In the genomic region with DNA sequence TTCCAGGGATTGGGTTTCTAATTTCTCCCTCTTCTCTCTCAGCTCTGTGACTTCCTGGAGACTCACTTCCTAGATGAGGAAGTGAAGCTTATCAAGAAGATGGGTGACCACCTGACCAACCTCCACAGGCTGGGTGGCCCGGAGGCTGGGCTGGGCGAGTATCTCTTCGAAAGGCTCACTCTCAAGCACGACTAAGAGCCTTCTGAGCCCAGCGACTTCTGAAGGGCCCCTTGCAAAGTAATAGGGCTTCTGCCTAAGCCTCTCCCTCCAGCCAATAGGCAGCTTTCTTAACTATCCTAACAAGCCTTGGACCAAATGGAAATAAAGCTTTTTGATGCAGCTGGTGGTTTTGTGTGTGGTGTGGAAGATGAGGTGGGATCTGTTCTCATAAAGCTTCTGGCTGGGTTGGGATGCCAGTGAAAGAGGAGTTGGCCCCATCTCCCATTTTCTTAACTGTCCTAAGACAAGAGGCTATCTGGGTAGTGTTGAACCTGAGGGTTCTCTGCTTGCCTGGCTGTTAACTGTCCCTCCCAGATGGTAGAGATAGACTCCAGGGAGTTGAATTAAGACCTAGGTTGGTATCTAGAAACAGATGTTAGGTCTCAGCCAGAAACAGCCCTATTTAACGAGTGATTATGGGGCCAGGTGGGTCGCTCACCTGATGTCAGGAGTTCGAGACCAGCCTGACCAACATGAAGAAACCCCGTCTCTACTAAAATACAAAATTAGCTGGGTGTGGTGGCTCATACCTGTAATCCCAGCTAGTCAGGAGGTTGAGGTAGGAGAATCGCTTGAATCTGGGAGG, we compare ENCODE assay signal across 1 cellular context.
TF ChIP-seq lines count a peak whose summit lies in the region.

No MANE protein-coding gene starts in this region.

TF ChIP-seq in K562, 482 proteins besides CTCF, POLR2A, EP300 and RAD21 (continued from another document and continues in another):
- TF ChIP-seq HDAC3 (IDR thresholded peaks at IDR 0.05; ENCODE audit: borderline replicate concordance, partially characterized antibody) (peak; percentile 0), CAMTA2 (CRISPR knock-in tag; conservative IDR thresholded peaks at IDR 0.05) (peak; percentile 76; the same call in 1 of the 2 replicates), SAP30 (IDR thresholded peaks at IDR 0.05; ENCODE audit: borderline replicate concordance, insufficient read depth, low read depth, low read length, poor library complexity, severe bottlenecking) (no peak), CHD1 (IDR thresholded peaks at IDR 0.05; ENCODE audit: low read length) (no peak), ASH1L (IDR thresholded peaks at IDR 0.05; ENCODE audit: borderline replicate concordance, low read depth, partially characterized antibody) (no peak), ZNF766 (CRISPR knock-in tag; conservative IDR thresholded peaks at IDR 0.05) (no peak), NFATC3 (IDR thresholded peaks at IDR 0.05) (peak; percentile 25; the same call in 1 of the 2 replicates), TRIM28 (IDR thresholded peaks at IDR 0.05) (no peak), RFX1 (IDR thresholded peaks at IDR 0.05) (no peak), PHF21A (IDR thresholded peaks at IDR 0.05; ENCODE audit: borderline replicate concordance, low read depth) (no peak), TEAD1 (CRISPR knock-in tag; IDR thresholded peaks at IDR 0.05) (no peak), ZNF699 (CRISPR knock-in tag; IDR thresholded peaks at IDR 0.05; ENCODE audit: insufficient replicate concordance) (no peak), STAT5A (IDR thresholded peaks at IDR 0.05; ENCODE audit: borderline replicate concordance, low read length) (peak; percentile 10; the same call in 1 of the 2 replicates), ESRRA (IDR thresholded peaks at IDR 0.05; ENCODE audit: borderline replicate concordance, low read depth) (no peak), DMBX1 (CRISPR knock-in tag; IDR thresholded peaks at IDR 0.05; ENCODE audit: borderline replicate concordance) (no peak), TCF7 (IDR thresholded peaks at IDR 0.05; ENCODE audit: borderline replicate concordance) (no peak), CREBBP (IDR thresholded peaks at IDR 0.05; ENCODE audit: low read depth, low read length) (no peak), ZNF316 (IDR thresholded peaks at IDR 0.05) (no peak), HEY1 (CRISPR knock-in tag; IDR thresholded peaks at IDR 0.05; ENCODE audit: borderline replicate concordance) (0 out of 2 replicates have a peak, but pooled peaks have one; percentile 14), KDM5B (IDR thresholded peaks at IDR 0.05; ENCODE audit: insufficient replicate concordance, low read depth, low read length) (peak; percentile 24), SUPT5H (IDR thresholded peaks at IDR 0.05) (peak; percentile 78), NUFIP1 (IDR thresholded peaks at IDR 0.05; ENCODE audit: partially characterized antibody) (no peak), KLF16 (IDR thresholded peaks at IDR 0.05) (no peak), NR2C1 (IDR thresholded peaks at IDR 0.05) (no peak), NR2C1 (tag; IDR thresholded peaks at IDR 0.05) (no peak), NFE2L1 (tag; IDR thresholded peaks at IDR 0.05; ENCODE audit: borderline replicate concordance, low read depth) (no peak), ELF2 (CRISPR knock-in tag; IDR thresholded peaks at IDR 0.05) (no peak), L3MBTL2 (IDR thresholded peaks at IDR 0.05) (no peak), ZBED1 (IDR thresholded peaks at IDR 0.05) (peak; percentile 8; the same call in 1 of the 2 replicates), ZFP1 (CRISPR knock-in tag; IDR thresholded peaks at IDR 0.05) (no peak), ZNF232 (CRISPR knock-in tag; IDR thresholded peaks at IDR 0.05) (no peak), ZNF274 (IDR thresholded peaks at IDR 0.05; ENCODE audit: borderline replicate concordance, low read depth, low read length) (no peak), KLF1 (tag; IDR thresholded peaks at IDR 0.05) (no peak), ZNF583 (CRISPR knock-in tag; IDR thresholded peaks at IDR 0.05) (no peak)
- TF ChIP-seq, protein P1, sequence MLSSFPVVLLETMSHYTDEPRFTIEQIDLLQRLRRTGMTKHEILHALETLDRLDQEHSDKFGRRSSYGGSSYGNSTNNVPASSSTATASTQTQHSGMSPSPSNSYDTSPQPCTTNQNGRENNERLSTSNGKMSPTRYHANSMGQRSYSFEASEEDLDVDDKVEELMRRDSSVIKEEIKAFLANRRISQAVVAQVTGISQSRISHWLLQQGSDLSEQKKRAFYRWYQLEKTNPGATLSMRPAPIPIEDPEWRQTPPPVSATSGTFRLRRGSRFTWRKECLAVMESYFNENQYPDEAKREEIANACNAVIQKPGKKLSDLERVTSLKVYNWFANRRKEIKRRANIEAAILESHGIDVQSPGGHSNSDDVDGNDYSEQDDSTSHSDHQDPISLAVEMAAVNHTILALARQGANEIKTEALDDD (IDR thresholded peaks at IDR 0.05) = peak; percentile 34; the same call in 1 of the 2 replicates
- TF ChIP-seq, protein P2, sequence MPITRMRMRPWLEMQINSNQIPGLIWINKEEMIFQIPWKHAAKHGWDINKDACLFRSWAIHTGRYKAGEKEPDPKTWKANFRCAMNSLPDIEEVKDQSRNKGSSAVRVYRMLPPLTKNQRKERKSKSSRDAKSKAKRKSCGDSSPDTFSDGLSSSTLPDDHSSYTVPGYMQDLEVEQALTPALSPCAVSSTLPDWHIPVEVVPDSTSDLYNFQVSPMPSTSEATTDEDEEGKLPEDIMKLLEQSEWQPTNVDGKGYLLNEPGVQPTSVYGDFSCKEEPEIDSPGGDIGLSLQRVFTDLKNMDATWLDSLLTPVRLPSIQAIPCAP (CRISPR knock-in tag; IDR thresholded peaks at IDR 0.05; ENCODE audit: borderline replicate concordance) = no peak
- TF ChIP-seq, protein P3, sequence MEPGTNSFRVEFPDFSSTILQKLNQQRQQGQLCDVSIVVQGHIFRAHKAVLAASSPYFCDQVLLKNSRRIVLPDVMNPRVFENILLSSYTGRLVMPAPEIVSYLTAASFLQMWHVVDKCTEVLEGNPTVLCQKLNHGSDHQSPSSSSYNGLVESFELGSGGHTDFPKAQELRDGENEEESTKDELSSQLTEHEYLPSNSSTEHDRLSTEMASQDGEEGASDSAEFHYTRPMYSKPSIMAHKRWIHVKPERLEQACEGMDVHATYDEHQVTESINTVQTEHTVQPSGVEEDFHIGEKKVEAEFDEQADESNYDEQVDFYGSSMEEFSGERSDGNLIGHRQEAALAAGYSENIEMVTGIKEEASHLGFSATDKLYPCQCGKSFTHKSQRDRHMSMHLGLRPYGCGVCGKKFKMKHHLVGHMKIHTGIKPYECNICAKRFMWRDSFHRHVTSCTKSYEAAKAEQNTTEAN (CRISPR knock-in tag; IDR thresholded peaks at IDR 0.05) = no peak
- TF ChIP-seq, protein P4, sequence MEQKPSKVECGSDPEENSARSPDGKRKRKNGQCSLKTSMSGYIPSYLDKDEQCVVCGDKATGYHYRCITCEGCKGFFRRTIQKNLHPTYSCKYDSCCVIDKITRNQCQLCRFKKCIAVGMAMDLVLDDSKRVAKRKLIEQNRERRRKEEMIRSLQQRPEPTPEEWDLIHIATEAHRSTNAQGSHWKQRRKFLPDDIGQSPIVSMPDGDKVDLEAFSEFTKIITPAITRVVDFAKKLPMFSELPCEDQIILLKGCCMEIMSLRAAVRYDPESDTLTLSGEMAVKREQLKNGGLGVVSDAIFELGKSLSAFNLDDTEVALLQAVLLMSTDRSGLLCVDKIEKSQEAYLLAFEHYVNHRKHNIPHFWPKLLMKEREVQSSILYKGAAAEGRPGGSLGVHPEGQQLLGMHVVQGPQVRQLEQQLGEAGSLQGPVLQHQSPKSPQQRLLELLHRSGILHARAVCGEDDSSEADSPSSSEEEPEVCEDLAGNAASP (IDR thresholded peaks at IDR 0.05) = no peak
- TF ChIP-seq, protein P5, sequence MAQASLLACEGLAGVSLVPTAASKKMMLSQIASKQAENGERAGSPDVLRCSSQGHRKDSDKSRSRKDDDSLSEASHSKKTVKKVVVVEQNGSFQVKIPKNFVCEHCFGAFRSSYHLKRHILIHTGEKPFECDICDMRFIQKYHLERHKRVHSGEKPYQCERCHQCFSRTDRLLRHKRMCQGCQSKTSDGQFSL (CRISPR knock-in tag; IDR thresholded peaks at IDR 0.05) = no peak
- TF ChIP-seq, protein P5 (tag; IDR thresholded peaks at IDR 0.05) = no peak
- TF ChIP-seq, protein P6, sequence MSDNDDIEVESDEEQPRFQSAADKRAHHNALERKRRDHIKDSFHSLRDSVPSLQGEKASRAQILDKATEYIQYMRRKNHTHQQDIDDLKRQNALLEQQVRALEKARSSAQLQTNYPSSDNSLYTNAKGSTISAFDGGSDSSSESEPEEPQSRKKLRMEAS (CRISPR knock-in tag; IDR thresholded peaks at IDR 0.05) = no peak
- TF ChIP-seq, protein P7, sequence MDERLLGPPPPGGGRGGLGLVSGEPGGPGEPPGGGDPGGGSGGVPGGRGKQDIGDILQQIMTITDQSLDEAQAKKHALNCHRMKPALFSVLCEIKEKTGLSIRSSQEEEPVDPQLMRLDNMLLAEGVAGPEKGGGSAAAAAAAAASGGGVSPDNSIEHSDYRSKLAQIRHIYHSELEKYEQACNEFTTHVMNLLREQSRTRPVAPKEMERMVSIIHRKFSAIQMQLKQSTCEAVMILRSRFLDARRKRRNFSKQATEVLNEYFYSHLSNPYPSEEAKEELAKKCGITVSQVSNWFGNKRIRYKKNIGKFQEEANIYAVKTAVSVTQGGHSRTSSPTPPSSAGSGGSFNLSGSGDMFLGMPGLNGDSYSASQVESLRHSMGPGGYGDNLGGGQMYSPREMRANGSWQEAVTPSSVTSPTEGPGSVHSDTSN (CRISPR knock-in tag; IDR thresholded peaks at IDR 0.05; ENCODE audit: low read depth) = no peak
- TF ChIP-seq, protein P7 (tag; conservative IDR thresholded peaks at IDR 0.05; ENCODE audit: low read depth) = no peak
- TF ChIP-seq, protein P8, sequence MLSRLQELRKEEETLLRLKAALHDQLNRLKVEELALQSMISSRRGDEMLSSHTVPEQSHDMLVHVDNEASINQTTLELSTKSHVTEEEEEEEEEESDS (CRISPR knock-in tag; IDR thresholded peaks at IDR 0.05) = no peak
- TF ChIP-seq, protein P9, sequence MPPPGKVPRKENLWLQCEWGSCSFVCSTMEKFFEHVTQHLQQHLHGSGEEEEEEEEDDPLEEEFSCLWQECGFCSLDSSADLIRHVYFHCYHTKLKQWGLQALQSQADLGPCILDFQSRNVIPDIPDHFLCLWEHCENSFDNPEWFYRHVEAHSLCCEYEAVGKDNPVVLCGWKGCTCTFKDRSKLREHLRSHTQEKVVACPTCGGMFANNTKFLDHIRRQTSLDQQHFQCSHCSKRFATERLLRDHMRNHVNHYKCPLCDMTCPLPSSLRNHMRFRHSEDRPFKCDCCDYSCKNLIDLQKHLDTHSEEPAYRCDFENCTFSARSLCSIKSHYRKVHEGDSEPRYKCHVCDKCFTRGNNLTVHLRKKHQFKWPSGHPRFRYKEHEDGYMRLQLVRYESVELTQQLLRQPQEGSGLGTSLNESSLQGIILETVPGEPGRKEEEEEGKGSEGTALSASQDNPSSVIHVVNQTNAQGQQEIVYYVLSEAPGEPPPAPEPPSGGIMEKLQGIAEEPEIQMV (tag; conservative IDR thresholded peaks at IDR 0.05; ENCODE audit: low read depth) = no peak
- TF ChIP-seq, protein P10, sequence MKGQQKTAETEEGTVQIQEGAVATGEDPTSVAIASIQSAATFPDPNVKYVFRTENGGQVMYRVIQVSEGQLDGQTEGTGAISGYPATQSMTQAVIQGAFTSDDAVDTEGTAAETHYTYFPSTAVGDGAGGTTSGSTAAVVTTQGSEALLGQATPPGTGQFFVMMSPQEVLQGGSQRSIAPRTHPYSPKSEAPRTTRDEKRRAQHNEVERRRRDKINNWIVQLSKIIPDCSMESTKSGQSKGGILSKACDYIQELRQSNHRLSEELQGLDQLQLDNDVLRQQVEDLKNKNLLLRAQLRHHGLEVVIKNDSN (CRISPR knock-in tag; IDR thresholded peaks at IDR 0.05) = peak; percentile 74; the same call in 1 of the 2 replicates
